ENCODE assay signal across 12 cellular contexts in genomic region chr6:106082735-106083398, GRCh38. TPM values are rescaled to one million over a fixed set of nuclear protein-coding genes. Genes with fewer than 3 reads are reported as not detected.
DNase-seq lines count a peak whose midpoint lies in the region; ATAC-seq and TF ChIP-seq lines count a peak whose summit lies in the region.
"Had no signal": no experiment of that assay in that cellular context is flagged by ENCODE, and none has a peak within 500 bp of the region (broad histone marks: within the 10 kb centered on the region; RNA-seq: fewer than 3 reads in every experiment).

No MANE protein-coding gene starts in this region.

- H3F3A ChIP-seq in GM23248 (ENCODE audit: insufficient read depth) = peaks cover 45% of the 10 kb centered on the region

- H3K4me1 ChIP-seq in GM23248 (ENCODE audit: insufficient read depth) (peaks cover 38% of the 10 kb centered on the region), spleen (peaks cover 22 to 48% (median 39%) of the 10 kb centered on the region in 6 donors), Caco-2 (peaks cover 18% of the 10 kb centered on the region)

- H3K9ac ChIP-seq in GM23248 = 0 out of 2 replicates have a peak overlapping the region, but pooled peaks have one; percentile 5

- peaks cover 15% of the 10 kb centered on the region for H3K79me2 ChIP-seq in GM23248 (ENCODE audit: insufficient read depth)

- DNase-seq in AG10803 (ENCODE audit: low read depth) (peak; percentile 80), GM23248 (peak; percentile 92), hepatic stellate cell (ENCODE audit: low spot score) (peak; percentile 65), spleen (no peak), Caco-2 (no peak), SKM-1 (lab: John Stamatoyannopoulos, UW; ENCODE audit: unreplicated experiment) (no peak)
- DNase-seq in activated T-helper 2 cell treated with anti-CD3 and anti-CD28 coated beads, Interferon-gamma antibody, Interleukin-2, Interleukin-4, amounts not matched to agents 10 μg/mL and 5 μg/mL and 100 μg/mL, durations not matched to agents 14 hours and 24 hours and 36 hours (ENCODE audit: low spot score) = no peak
- DNase-seq: DMS79 treated with DMSO at 0.1 percent for 48 hours, NCI-H526 treated with DMSO at 0.1 percent for 48 hours, nephron progenitor cell, testis had no signal

- H3K27ac ChIP-seq in GM23248 (peak overlapping the region; percentile 75), spleen (peak overlapping the region in 1 of 8 donors; percentile 8)
- H3K27ac ChIP-seq: testis had no signal

- H3K36me3 Mint-ChIP-seq in activated T-helper 2 cell treated with anti-CD3 and anti-CD28 coated beads, Interferon-gamma antibody, Interleukin-2, Interleukin-4, amounts not matched to agents 10 μg/mL and 5 μg/mL and 100 μg/mL, durations not matched to agents 14 hours and 24 hours and 36 hours (ENCODE audit: low read depth) = peaks cover 9% of the 10 kb centered on the region
- H3K36me3 Mint-ChIP-seq in Caco-2 (ENCODE audit: insufficient read depth, unreplicated experiment) = peaks cover 13% of the 10 kb centered on the region

- POLR2A ChIA-PET in Caco-2 (lab: Charles Lee) = no interaction called here

- ATAC-seq in GM21381 (IDR thresholded peaks at IDR 0.05; ENCODE audit: unreplicated experiment) = no peak

- no peaks in the 10 kb centered on the region for H3K9me2 ChIP-seq in GM23248 (ENCODE audit: insufficient read depth)

- peak overlapping the region; percentile 2 for H3K4me2 ChIP-seq in GM23248 (ENCODE audit: unreplicated experiment)

- no peak overlapping the region for H3K4me3 ChIP-seq in AG10803 (ENCODE audit: low read length)
- H3K4me3 ChIP-seq in GM23248 = no peak overlapping the region
- no peak overlapping the region for H3K4me3 ChIP-seq in spleen
- H3K4me3 ChIP-seq in Caco-2 (ENCODE audit: low read depth, low read length) = no peak overlapping the region
- H3K4me3 ChIP-seq: testis had no signal

- peak overlapping the region; percentile 37 for H3K4me3 Mint-ChIP-seq in activated T-helper 2 cell treated with anti-CD3 and anti-CD28 coated beads, Interferon-gamma antibody, Interleukin-2, Interleukin-4, amounts not matched to agents 10 μg/mL and 5 μg/mL and 100 μg/mL, durations not matched to agents 14 hours and 24 hours and 36 hours (ENCODE audit: low read depth)
- no peak overlapping the region for H3K4me3 Mint-ChIP-seq in Caco-2 (ENCODE audit: unreplicated experiment)
- H3K4me3 Mint-ChIP-seq: nephron progenitor cell had no signal

- no peaks in the 10 kb centered on the region for H4K20me1 ChIP-seq in GM23248 (ENCODE audit: insufficient read depth)

- peak overlapping the region; percentile 44 for H2AFZ ChIP-seq in GM23248

- in situ Hi-C loops in GM23248 (cut with MboI) = loop anchor here (25.0 kb wide), 1 partner anchor 596 kb away; no protein-coding TSS in a partner anchor

- H3K36me3 ChIP-seq in GM23248 (ENCODE audit: low read depth) (no peaks in the 10 kb centered on the region), spleen (no peaks in the 10 kb centered on the region), Caco-2 (ENCODE audit: control insufficient read depth, insufficient read depth, low read length) (no peaks in the 10 kb centered on the region; the same call in 1 of the 2 replicates)

- TF ChIP-seq CTCF in AG10803 (conservative IDR thresholded peaks at IDR 0.05; ENCODE audit: low read length) (no peak), spleen (IDR thresholded peaks at IDR 0.05 in 8 of 11, conservative IDR thresholded peaks at IDR 0.05 in 3 of 11) (no peak), Caco-2 (IDR thresholded peaks at IDR 0.05; ENCODE audit: insufficient read depth in 1 of 2, low read depth in 1 of 2, low read length in 1 of 2, severe bottlenecking in 1 of 2, unreplicated experiment in 1 of 2) (no peak)

- no peaks in the 10 kb centered on the region for H3K9me3 Mint-ChIP-seq in activated T-helper 2 cell treated with anti-CD3 and anti-CD28 coated beads, Interferon-gamma antibody, Interleukin-2, Interleukin-4, amounts not matched to agents 10 μg/mL and 5 μg/mL and 100 μg/mL, durations not matched to agents 14 hours and 24 hours and 36 hours
- no peaks in the 10 kb centered on the region for H3K9me3 Mint-ChIP-seq in Caco-2 (ENCODE audit: unreplicated experiment)
- H3K9me3 Mint-ChIP-seq: nephron progenitor cell had no signal

- no peaks in the 10 kb centered on the region for H3K27me3 ChIP-seq in GM23248 (replicated peaks; ENCODE audit: insufficient read depth)
- H3K27me3 ChIP-seq in spleen (replicated peaks in 1 of 7) = peaks cover 0 to 20% (median 0%) of the 10 kb centered on the region in 7 donors
- H3K27me3 ChIP-seq in Caco-2 (replicated peaks; ENCODE audit: control insufficient read depth, insufficient read depth, low read length) = no peaks in the 10 kb centered on the region
- H3K27me3 ChIP-seq: testis had no signal

- intact Hi-C loops in activated T-helper 2 cell treated with anti-CD3 and anti-CD28 coated beads, Interferon-gamma antibody, Interleukin-2, Interleukin-4, amounts not matched to agents 10 μg/mL and 5 μg/mL and 100 μg/mL, durations not matched to agents 14 hours and 24 hours and 36 hours (cut with micrococcal nuclease) = loop anchor here (1.0 to 5.0 kb wide), 2 partner anchors 57 to 436 kb away; no protein-coding TSS in a partner anchor
- intact Hi-C loops in spleen (cut with DNase I; ENCODE audit: low total_unique reads) (loop anchor here (10.0 kb wide), 1 partner anchor 88 kb away; no protein-coding TSS in a partner anchor), Caco-2 (cut with micrococcal nuclease; ENCODE audit: unreplicated experiment) (loop anchor here (10.0 kb wide), 2 partner anchors 188 to 268 kb away; no protein-coding TSS in a partner anchor)

- peaks cover 9% of the 10 kb centered on the region for H3K27me3 Mint-ChIP-seq in activated T-helper 2 cell treated with anti-CD3 and anti-CD28 coated beads, Interferon-gamma antibody, Interleukin-2, Interleukin-4, amounts not matched to agents 10 μg/mL and 5 μg/mL and 100 μg/mL, durations not matched to agents 14 hours and 24 hours and 36 hours (ENCODE audit: low read depth)
- no peaks in the 10 kb centered on the region for H3K27me3 Mint-ChIP-seq in Caco-2 (ENCODE audit: insufficient read depth, unreplicated experiment)

- no peak for TF ChIP-seq POLR2A in spleen (IDR thresholded peaks at IDR 0.05)

- CTCF ChIA-PET in Caco-2 (lab: Charles Lee) = no interaction called here

- H3K27ac Mint-ChIP-seq in activated T-helper 2 cell treated with anti-CD3 and anti-CD28 coated beads, Interferon-gamma antibody, Interleukin-2, Interleukin-4, amounts not matched to agents 10 μg/mL and 5 μg/mL and 100 μg/mL, durations not matched to agents 14 hours and 24 hours and 36 hours = peak overlapping the region; percentile 60
- H3K27ac Mint-ChIP-seq in Caco-2 (ENCODE audit: unreplicated experiment) = no peak overlapping the region

- H3K9me3 ChIP-seq in GM23248 (ENCODE audit: low read depth) (no peaks in the 10 kb centered on the region), spleen (no peaks in the 10 kb centered on the region), Caco-2 (no peaks in the 10 kb centered on the region)
- H3K9me3 ChIP-seq: testis had no signal

- H3K4me1 Mint-ChIP-seq in activated T-helper 2 cell treated with anti-CD3 and anti-CD28 coated beads, Interferon-gamma antibody, Interleukin-2, Interleukin-4, amounts not matched to agents 10 μg/mL and 5 μg/mL and 100 μg/mL, durations not matched to agents 14 hours and 24 hours and 36 hours (ENCODE audit: low read depth) = peaks cover 49% of the 10 kb centered on the region
- peaks cover 43% of the 10 kb centered on the region for H3K4me1 Mint-ChIP-seq in Caco-2 (ENCODE audit: low read depth, unreplicated experiment)

- no TSS peak for BruUV-seq in Caco-2 (replicated peaks; lab: Mats Ljungman, UMichigan)

- WGBS in GM23248 (ENCODE audit: low coverage in 1 of 2, low lambda C conversion rate in 2 of 2, missing lambda C conversion rate in 2 of 2), 2 experiments = 14 to 15% methylated on average over 6 of the region's 6 CpGs
- 72 to 84% (median 78%) methylated on average over 6 of the region's 6 CpGs for WGBS in spleen, 5 donors

RNA-seq across cellular contexts. Expression of gene PRDM1, which starts 3.3 kb away (rescaled TPM):
- total RNA-seq in GM23248 (2014; rRNA removed; shearing (Covaris generic)) = 2.7 and 3.8 TPM in 2 replicates
- polyA plus RNA-seq in GM23248 (2016; fragmentation: Nextera tagmentation; extraction: Ambion mirVana) (3.5 and 3.9 TPM in 2 replicates), spleen (1 to 10 TPM; 2.2 to 3.7 (median 2.5) TPM)
- total RNA-seq in activated T-helper 2 cell treated with anti-CD3 and anti-CD28 coated beads, Interferon-gamma antibody, Interleukin-2, Interleukin-4, amounts not matched to agents 10 μg/mL and 5 μg/mL and 100 μg/mL, durations not matched to agents 14 hours and 24 hours and 36 hours = 49.1 and 52.3 TPM in 2 replicates
- total RNA-seq in spleen (10 to 100 TPM; 35.7 to 63.7 (median 45.4) TPM), Caco-2 (2022) (10.4 and 11.4 TPM in 2 replicates)

Comparison
In these comparisons a context has a peak if more than half of its experiments do, and no peak if none do; other contexts are left out.
1. DNase-seq: peak in AG10803 (single experiment), GM23248 (single experiment) and hepatic stellate cell (single experiment); none in activated T-helper 2 cell treated with anti-CD3 and anti-CD28 coated beads, Interferon-gamma antibody, Interleukin-2, Interleukin-4, amounts not matched to agents 10 μg/mL and 5 μg/mL and 100 μg/mL, durations not matched to agents 14 hours and 24 hours and 36 hours (single experiment), spleen (single experiment), Caco-2 (0 of 2) and SKM-1 (single experiment).